1 cellular context compared by ENCODE assay signal in genomic region chr12:104263026-104263425, GRCh38.
TF ChIP-seq lines count a peak whose summit lies in the region.

No MANE protein-coding gene starts in this region.

TF ChIP-seq in IMR-90, 13 proteins besides CTCF, POLR2A, EP300 and RAD21:
- no peak for TF ChIP-seq BHLHE40 (IDR thresholded peaks at IDR 0.05; ENCODE audit: low read depth, low read length)
- no peak for TF ChIP-seq USF2 (IDR thresholded peaks at IDR 0.05; ENCODE audit: low read depth, low read length)
- TF ChIP-seq FOS (IDR thresholded peaks at IDR 0.05; ENCODE audit: low read depth, low read length): no peak
- TF ChIP-seq MXI1 (IDR thresholded peaks at IDR 0.05; ENCODE audit: borderline replicate concordance, low read depth, low read length): no peak
- TF ChIP-seq RFX5 (IDR thresholded peaks at IDR 0.05; ENCODE audit: low read depth, low read length): no peak
- TF ChIP-seq MAFK (IDR thresholded peaks at IDR 0.05; ENCODE audit: low read depth, low read length): no peak
TF ChIP-seq in IMR-90: peak in this region for 0.
